Comparison of ENCODE assay signal across 19 cellular contexts in the genomic region with DNA sequence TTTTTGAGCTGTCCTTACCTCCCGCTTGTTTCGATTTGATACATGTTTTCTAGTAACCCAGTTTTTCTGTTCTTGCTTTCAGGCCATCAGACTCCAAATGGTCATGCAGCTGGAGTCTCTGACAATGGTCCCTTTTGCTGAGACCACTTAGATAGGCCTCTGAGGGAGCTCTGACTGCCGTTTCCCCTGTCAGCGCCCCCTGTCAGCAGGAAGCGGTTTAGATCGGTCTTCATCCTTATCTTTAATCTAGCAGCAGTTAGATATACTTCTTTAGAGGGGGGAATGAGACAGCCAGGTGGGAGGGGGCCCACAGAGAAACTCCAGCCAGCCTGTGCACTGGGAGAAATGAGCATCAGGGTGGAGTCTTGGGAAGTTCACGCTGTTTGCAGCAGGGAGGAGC.
DNase-seq lines count a peak whose midpoint lies in the region; ATAC-seq, FAIRE-seq and TF ChIP-seq lines count a peak whose summit lies in the region.
"Had no signal": no experiment of that assay in that cellular context is flagged by ENCODE, and none has a peak within 500 bp of the region (broad histone marks: within the 10 kb centered on the region; RNA-seq: fewer than 3 reads in every experiment).

No MANE protein-coding gene starts in this region.

- 33% methylated on average over 7 of the region's 7 CpGs for WGBS in HepG2 (ENCODE audit: low lambda C conversion rate)
- 47% methylated on average over 6 of the region's 7 CpGs for WGBS in right lobe of liver (ENCODE audit: insufficient coverage, low coverage, low lambda C conversion rate, missing lambda C conversion rate)
- WGBS in endodermal cell (ENCODE audit: insufficient coverage in 1 of 2, insufficient read length in 1 of 2), 2 experiments, result 88 to 100% methylated on average over 2 to 7 of the region's 7 CpGs

- no peaks in the 10 kb centered on the region for H3K79me2 ChIP-seq in HepG2 (ENCODE audit: insufficient read depth, low read length)

- in situ Hi-C loops in HepG2 (cut with HindIII; ENCODE audit: extremely low pct_ligation_motif_present, low pct_unique_long_range_greater_than_20kb), result no loop called here

- intact Hi-C loops in HepG2 (cut with micrococcal nuclease; ENCODE audit: unreplicated experiment), result loop anchor here (1.0 to 10.0 kb wide), 2 partner anchors 222 to 349 kb away; no protein-coding TSS in a partner anchor
- intact Hi-C loops in right lobe of liver (cut with DNase I), result no loop called here

- H4K20me1 ChIP-seq in HepG2 (ENCODE audit: insufficient read depth, low read length), result no peaks in the 10 kb centered on the region

- H3K9ac ChIP-seq in HepG2 (ENCODE audit: insufficient read depth, low read depth, low read length), result no peak overlapping the region
- no peak overlapping the region for H3K9ac ChIP-seq in endodermal cell (ENCODE audit: extremely low read depth, low read length, poor library complexity, severe bottlenecking)

- H2AFZ ChIP-seq in HepG2 (ENCODE audit: low read length), result no peak overlapping the region

- H3K4me3 ChIP-seq in HepG2 (replicated peaks in 1 of 3; ENCODE audit: insufficient read depth in 1 of 3, low read depth in 2 of 3, low read length in 3 of 3) (no peak overlapping the region), right lobe of liver (no peak overlapping the region), endodermal cell (ENCODE audit: low read length) (no peak overlapping the region)
- H3K4me3 ChIP-seq: left ventricle myocardium inferior, spleen, tibial artery had no signal

- ATAC-seq in HepG2 (peak; percentile 75), right lobe of liver (no peak), HG02852 (IDR thresholded peaks at IDR 0.05; ENCODE audit: unreplicated experiment) (no peak), HG02970 (IDR thresholded peaks at IDR 0.05; ENCODE audit: low FRiP score, unreplicated experiment) (no peak)
- ATAC-seq in stimulated activated effector memory CD8-positive, alpha-beta T cell treated with anti-CD3 and anti-CD28 coated beads, Interleukin-12 subunit alpha, Interleukin-12 subunit beta, amount 100 ng/mL, for 72 hours, result no peak

- no peak for FAIRE-seq in HepG2 (lab: Jason Lieb, UNC)

- TF ChIP-seq EP300 in HepG2 (IDR thresholded peaks at IDR 0.05; ENCODE audit: low read depth in 2 of 2, low read length in 2 of 2), result no peak
- no peak for TF ChIP-seq EP300 in HepG2 (CRISPR knock-in tag; IDR thresholded peaks at IDR 0.05; ENCODE audit: borderline replicate concordance)

- H3K27me3 Mint-ChIP-seq in endodermal cell (ENCODE audit: insufficient read depth), result no peaks in the 10 kb centered on the region

- H3K27me3 ChIP-seq in HepG2 (ENCODE audit: control insufficient read depth in 1 of 2, insufficient read depth in 2 of 2, low read length in 2 of 2) (no peaks in the 10 kb centered on the region; a peak in 1 of 5 replicates), right lobe of liver (no peaks in the 10 kb centered on the region), endodermal cell (ENCODE audit: control insufficient read depth, insufficient read depth, low read length, poor library complexity, severe bottlenecking) (no peaks in the 10 kb centered on the region)
- H3K27me3 ChIP-seq: spleen, tibial artery had no signal

- DNase-seq in HepG2 (ENCODE audit: low spot score), result no peak
- no peak for DNase-seq in right lobe of liver
- DNase-seq in NAMALWA (ENCODE audit: low spot score), result peak; percentile 29
- peak; percentile 84 for DNase-seq in endodermal cell
- DNase-seq in stimulated activated effector memory CD8-positive, alpha-beta T cell treated with anti-CD3 and anti-CD28 coated beads, Interleukin-12 subunit alpha, Interleukin-12 subunit beta, amount 100 ng/mL, for 72 hours (ENCODE audit: low spot score in 2 of 2), result no peak
- DNase-seq in kidney glomerular epithelial cell (lab: John Stamatoyannopoulos, UW), result no peak
- DNase-seq: activated T-cell treated with anti-CD3 and anti-CD28 coated beads, Interleukin-2, amount 50 U/mL, for 1 hour; amygdala; dermis blood vessel endothelial cell; DMS53; left ventricle myocardium inferior; NCI-H1105 treated with DMSO at 0.1 percent for 48 hours; NCI-H524 treated with DMSO at 0.1 percent for 48 hours; SHP77; spleen; tibial artery had no signal

- no TSS peak for BruUV-seq in HepG2 (replicated peaks; lab: Mats Ljungman, UMichigan)

- H3K27ac Mint-ChIP-seq in endodermal cell, result no peak overlapping the region
- no peak overlapping the region for H3K27ac Mint-ChIP-seq in stimulated activated effector memory CD8-positive, alpha-beta T cell treated with anti-CD3 and anti-CD28 coated beads, Interleukin-12 subunit alpha, Interleukin-12 subunit beta, amount 100 ng/mL, for 72 hours

- H3K36me3 ChIP-seq in HepG2 (replicated peaks in 1 of 2; ENCODE audit: control insufficient read depth in 1 of 2, insufficient read depth in 2 of 2, low read length in 2 of 2) (no peaks in the 10 kb centered on the region), right lobe of liver (no peaks in the 10 kb centered on the region), endodermal cell (ENCODE audit: control insufficient read depth, insufficient read depth, low read length) (no peaks in the 10 kb centered on the region)
- H3K36me3 ChIP-seq: left ventricle myocardium inferior, spleen, tibial artery had no signal

- H3K4me2 ChIP-seq in HepG2 (ENCODE audit: low read depth, low read length), result no peak overlapping the region

- POLR2A ChIA-PET in HepG2 (lab: Yijun Ruan, JAX), result no interaction called here

- H3K4me1 Mint-ChIP-seq in endodermal cell, result peaks cover 3% of the 10 kb centered on the region
- no peaks in the 10 kb centered on the region for H3K4me1 Mint-ChIP-seq in stimulated activated effector memory CD8-positive, alpha-beta T cell treated with anti-CD3 and anti-CD28 coated beads, Interleukin-12 subunit alpha, Interleukin-12 subunit beta, amount 100 ng/mL, for 72 hours

- H3K9me3 Mint-ChIP-seq in endodermal cell, result peaks cover 2% of the 10 kb centered on the region
- H3K9me3 Mint-ChIP-seq in stimulated activated effector memory CD8-positive, alpha-beta T cell treated with anti-CD3 and anti-CD28 coated beads, Interleukin-12 subunit alpha, Interleukin-12 subunit beta, amount 100 ng/mL, for 72 hours, result peaks cover 3% of the 10 kb centered on the region

- no peak overlapping the region for H3K4me3 Mint-ChIP-seq in endodermal cell
- H3K4me3 Mint-ChIP-seq in stimulated activated effector memory CD8-positive, alpha-beta T cell treated with anti-CD3 and anti-CD28 coated beads, Interleukin-12 subunit alpha, Interleukin-12 subunit beta, amount 100 ng/mL, for 72 hours, result no peak overlapping the region

- CTCF ChIA-PET in HepG2 (lab: Yijun Ruan, JAX; ENCODE audit: low intra/inter-chr PET ratio, low total read pairs), result no interaction called here

- TF ChIP-seq CTCF in HepG2 (CRISPR knock-in tag; IDR thresholded peaks at IDR 0.05) (peak; percentile 42), right lobe of liver (IDR thresholded peaks at IDR 0.05) (no peak), endodermal cell (conservative IDR thresholded peaks at IDR 0.05) (peak; percentile 77)

- TF ChIP-seq POLR2A in HepG2 (IDR thresholded peaks at IDR 0.05; ENCODE audit: insufficient read depth in 1 of 2, low read depth in 2 of 2, low read length in 2 of 2) (no peak), right lobe of liver (IDR thresholded peaks at IDR 0.05) (no peak)

- H3K36me3 Mint-ChIP-seq in endodermal cell (ENCODE audit: low read depth), result no peaks in the 10 kb centered on the region
- H3K36me3 Mint-ChIP-seq in stimulated activated effector memory CD8-positive, alpha-beta T cell treated with anti-CD3 and anti-CD28 coated beads, Interleukin-12 subunit alpha, Interleukin-12 subunit beta, amount 100 ng/mL, for 72 hours, result no peaks in the 10 kb centered on the region

- H3K4me1 ChIP-seq in HepG2 (ENCODE audit: insufficient read depth, low read length) (no peaks in the 10 kb centered on the region), right lobe of liver (no peaks in the 10 kb centered on the region), endodermal cell (ENCODE audit: control insufficient read depth, insufficient read depth, low read length) (no peaks in the 10 kb centered on the region)
- H3K4me1 ChIP-seq: left ventricle myocardium inferior, spleen, tibial artery had no signal

- no peak for TF ChIP-seq RAD21 in HepG2 (CRISPR knock-in tag; IDR thresholded peaks at IDR 0.05)

- H3K27ac ChIP-seq in HepG2 (ENCODE audit: extremely low read length, insufficient read depth, low read length), result no peak overlapping the region
- H3K27ac ChIP-seq in right lobe of liver, result no peak overlapping the region
- H3K27ac ChIP-seq in endodermal cell (ENCODE audit: low read depth, low read length), result no peak overlapping the region
- H3K27ac ChIP-seq: left ventricle myocardium inferior, spleen, tibial artery, VCaP had no signal

- H3K9me3 ChIP-seq in HepG2 (ENCODE audit: low read length), result no peaks in the 10 kb centered on the region
- H3K9me3 ChIP-seq in right lobe of liver, result no peaks in the 10 kb centered on the region
- H3K9me3 ChIP-seq in endodermal cell (ENCODE audit: control insufficient read depth, low read length), result no peaks in the 10 kb centered on the region
- H3K9me3 ChIP-seq: tibial artery had no signal

TF ChIP-seq in HepG2, 621 proteins besides CTCF, POLR2A, EP300 and RAD21:
- TF ChIP-seq NPAS2 (CRISPR knock-in tag; IDR thresholded peaks at IDR 0.05; ENCODE audit: borderline replicate concordance) (no peak), ERF (CRISPR knock-in tag; IDR thresholded peaks at IDR 0.05) (no peak), ZNF263 (CRISPR knock-in tag; IDR thresholded peaks at IDR 0.05) (no peak), SP2 (CRISPR knock-in tag; IDR thresholded peaks at IDR 0.05) (no peak), MAF1 (CRISPR knock-in tag; IDR thresholded peaks at IDR 0.05; ENCODE audit: borderline replicate concordance) (no peak), ZNF747 (CRISPR knock-in tag; IDR thresholded peaks at IDR 0.05; ENCODE audit: borderline replicate concordance) (no peak), STAG1 (CRISPR knock-in tag; IDR thresholded peaks at IDR 0.05) (peak; percentile 15; the same call in 1 of the 2 replicates), IRF9 (CRISPR knock-in tag; IDR thresholded peaks at IDR 0.05; ENCODE audit: borderline replicate concordance) (no peak)

Comparison
In these comparisons a context has a peak if more than half of its experiments do, and no peak if none do; other contexts are left out.
1. CTCF ChIP-seq: peak in HepG2 (single experiment) and endodermal cell (single experiment); none in right lobe of liver (0 of 4).
2. DNase-seq: peak in NAMALWA (single experiment) and endodermal cell (single experiment); none in HepG2 (single experiment), right lobe of liver (0 of 3), stimulated activated effector memory CD8-positive, alpha-beta T cell treated with anti-CD3 and anti-CD28 coated beads, Interleukin-12 subunit alpha, Interleukin-12 subunit beta, amount 100 ng/mL, for 72 hours (0 of 2) and kidney glomerular epithelial cell (single experiment).